In genomic region chr11:57363131-57363530, GRCh38 we compare ENCODE assay signal across 40 cellular contexts. TPM values are rescaled to one million over a fixed set of nuclear protein-coding genes. Genes with fewer than 3 reads are reported as not detected.
"Had no signal": no experiment of that assay in that cellular context is flagged by ENCODE, and none has a peak within 500 bp of the region (broad histone marks: within the 10 kb centered on the region; RNA-seq: fewer than 3 reads in every experiment).

No MANE protein-coding gene starts in this region.

- DNase-seq: activated B cell treated with CpG ODN at 0.5 μM for 24 hours; activated CD4-positive, alpha-beta memory T cell treated with anti-CD3 and anti-CD28 coated beads for 36 hours; activated CD4-positive, alpha-beta T cell treated with anti-CD3 and anti-CD28 coated beads for 4 hours; activated CD4-positive, alpha-beta T cell treated with anti-CD3 and anti-CD28 coated beads, Interleukin-2, amount 10 ng/mL, durations not matched to agents 24 days and 14 days; activated CD4-positive, alpha-beta T cell treated with anti-CD3 and anti-CD28 coated beads, Interleukin-2, amount 50 U/mL, for 1 hour; activated CD4-positive, alpha-beta T cell treated with anti-CD3 and anti-CD28 coated beads, Interleukin-2, amount 50 U/mL, for 4 hours; activated CD4-positive, CD25-positive, alpha-beta regulatory T cell treated with anti-CD3 and anti-CD28 coated beads, Interleukin-2, amount 50 U/mL, for 72 hours; activated CD8-positive, alpha-beta memory T cell treated with anti-CD3 and anti-CD28 coated beads, Interleukin-2, amount 50 U/mL, for 4 hours; activated CD8-positive, alpha-beta T cell treated with anti-CD3 and anti-CD28 coated beads for 36 hours; activated effector memory CD4-positive, alpha-beta T cell treated with anti-CD3 and anti-CD28 coated beads, Interleukin-2, amount 50 U/mL, for 16 hours; activated gamma-delta T cell treated with Interleukin-2 at 50 U/mL for 16 hours; activated naive CD4-positive, alpha-beta T cell; activated naive CD4-positive, alpha-beta T cell treated with anti-CD3 and anti-CD28 coated beads for 36 hours; activated naive CD4-positive, alpha-beta T cell treated with anti-CD3 and anti-CD28 coated beads, Interleukin-2, amount 50 U/mL, for 16 hours; activated naive CD8-positive, alpha-beta T cell treated with anti-CD3 and anti-CD28 coated beads for 36 hours; activated T-cell treated with anti-CD3 and anti-CD28 coated beads for 4 hours; activated T-cell treated with anti-CD3 and anti-CD28 coated beads, Interleukin-2, amount 50 U/mL, for 1 hour; activated T-cell treated with anti-CD3 and anti-CD28 coated beads, Interleukin-2, amount 50 U/mL, for 4 hours; activated T-cell treated with anti-CD3 and anti-CD28 coated beads, Interleukin-2, amount 50 U/mL, for 72 hours; adrenal gland; amniotic stem cell; caudate nucleus; cerebellar nuclear complex; T-helper 1 cell; T-helper 2 cell; T-helper 9 cell had no signal

- H3K4me1 Mint-ChIP-seq: activated B cell treated with CpG ODN at 0.5 μM for 24 hours; activated CD4-positive, alpha-beta T cell treated with anti-CD3 and anti-CD28 coated beads, Interleukin-2, amount 10 ng/mL, durations not matched to agents 24 days and 14 days; activated naive CD8-positive, alpha-beta T cell treated with anti-CD3 and anti-CD28 coated beads for 36 hours; activated T-helper 17 cell treated with anti-CD3 and anti-CD28 coated beads, Interleukin-2, amount 50 U/mL, for 72 hours; central memory CD8-positive, alpha-beta T cell had no signal

- H3K36me3 ChIP-seq: adrenal gland, cardiac muscle cell had no signal

- H3K27me3 ChIP-seq: adrenal gland, cardiac muscle cell had no signal

- H3K9me3 Mint-ChIP-seq: activated B cell treated with CpG ODN at 0.5 μM for 24 hours; activated CD4-positive, alpha-beta memory T cell treated with anti-CD3 and anti-CD28 coated beads for 36 hours; activated CD4-positive, alpha-beta T cell treated with anti-CD3 and anti-CD28 coated beads, Interleukin-2, amount 10 ng/mL, durations not matched to agents 24 days and 14 days; activated CD8-positive, alpha-beta T cell treated with anti-CD3 and anti-CD28 coated beads for 36 hours; activated naive CD4-positive, alpha-beta T cell treated with anti-CD3 and anti-CD28 coated beads for 36 hours; activated naive CD4-positive, alpha-beta T cell treated with anti-CD3 and anti-CD28 coated beads, Interleukin-2, amount 50 U/mL, for 72 hours; activated naive CD8-positive, alpha-beta T cell treated with anti-CD3 and anti-CD28 coated beads for 36 hours; activated T-helper 1 cell treated with anti-CD3 and anti-CD28 coated beads, Interleukin-12 subunit alpha, Interleukin-12 subunit beta, Interleukin-2, Interleukin-4 antibody, amounts not matched to agents 30 ng/mL and 10 ng/mL and 1 ng/mL, durations not matched to agents 14 hours and 24 hours and 36 hours; activated T-helper 17 cell treated with anti-CD3 and anti-CD28 coated beads, Interleukin-2, amount 50 U/mL, for 72 hours; central memory CD8-positive, alpha-beta T cell; T-helper 1 cell treated with Interleukin-12 subunit alpha and Interleukin-12 subunit beta and Interleukin-4 antibody, amounts not matched to agents 30 μg/mL and 1 μg/mL, for 36 hours; T-helper 2 cell treated with Interferon-gamma antibody and Interleukin-4, amounts not matched to agents 5 μg/mL and 100 μg/mL, for 36 hours had no signal

- ATAC-seq: activated CD8-positive, alpha-beta T cell treated with anti-CD3 and anti-CD28 coated beads for 36 hours; activated naive CD4-positive, alpha-beta T cell treated with anti-CD3 and anti-CD28 coated beads, Interleukin-2, amount 50 U/mL, for 72 hours; activated T-cell treated with anti-CD3 and anti-CD28 coated beads, Interleukin-2, amount 50 U/mL, for 4 hours; activated T-cell treated with anti-CD3 and anti-CD28 coated beads, Interleukin-2, amount 50 U/mL, for 72 hours; activated T-helper 17 cell treated with anti-CD3 and anti-CD28 coated beads, Interleukin-2, amount 50 U/mL, for 72 hours had no signal

- FAIRE-seq: astrocyte, bronchial epithelial cell, TTC549 had no signal

- H3K4me1 ChIP-seq: adrenal gland had no signal

- H3K27me3 Mint-ChIP-seq: activated CD4-positive, alpha-beta T cell treated with anti-CD3 and anti-CD28 coated beads, Interleukin-2, amount 10 ng/mL, durations not matched to agents 24 days and 14 days had no signal

- H3K27ac Mint-ChIP-seq: activated B cell treated with CpG ODN at 0.5 μM for 24 hours; activated CD4-positive, alpha-beta memory T cell treated with anti-CD3 and anti-CD28 coated beads for 36 hours; activated CD4-positive, alpha-beta T cell treated with anti-CD3 and anti-CD28 coated beads, Interleukin-2, amount 10 ng/mL, durations not matched to agents 24 days and 14 days; activated CD8-positive, alpha-beta T cell treated with anti-CD3 and anti-CD28 coated beads for 36 hours; activated naive CD4-positive, alpha-beta T cell treated with anti-CD3 and anti-CD28 coated beads for 36 hours; activated naive CD4-positive, alpha-beta T cell treated with anti-CD3 and anti-CD28 coated beads, Interleukin-2, amount 50 U/mL, for 72 hours; activated naive CD8-positive, alpha-beta T cell treated with anti-CD3 and anti-CD28 coated beads for 36 hours; activated T-cell treated with anti-CD3 and anti-CD28 coated beads, Interleukin-2, amount 50 U/mL, for 72 hours; activated T-helper 1 cell treated with anti-CD3 and anti-CD28 coated beads, Interleukin-12 subunit alpha, Interleukin-12 subunit beta, Interleukin-2, Interleukin-4 antibody, amounts not matched to agents 30 ng/mL and 10 ng/mL and 1 ng/mL, durations not matched to agents 14 hours and 24 hours and 36 hours; activated T-helper 17 cell treated with anti-CD3 and anti-CD28 coated beads, Interleukin-2, amount 50 U/mL, for 72 hours; brain; T-helper 1 cell treated with Interleukin-12 subunit alpha and Interleukin-12 subunit beta and Interleukin-4 antibody, amounts not matched to agents 30 μg/mL and 1 μg/mL, for 36 hours; T-helper 2 cell treated with Interferon-gamma antibody and Interleukin-4, amounts not matched to agents 5 μg/mL and 100 μg/mL, for 36 hours had no signal

- H3K9me3 ChIP-seq: adrenal gland had no signal

- H3K4me3 ChIP-seq: adrenal gland, cardiac muscle cell had no signal

- H3K27ac ChIP-seq: adrenal gland, cardiac muscle cell, VCaP had no signal

- H3K36me3 Mint-ChIP-seq: activated CD4-positive, alpha-beta memory T cell treated with anti-CD3 and anti-CD28 coated beads for 36 hours; activated naive CD4-positive, alpha-beta T cell treated with anti-CD3 and anti-CD28 coated beads, Interleukin-2, amount 50 U/mL, for 72 hours; activated naive CD8-positive, alpha-beta T cell treated with anti-CD3 and anti-CD28 coated beads for 36 hours; brain had no signal

- H3K4me3 Mint-ChIP-seq: activated B cell treated with CpG ODN at 0.5 μM for 24 hours; activated CD4-positive, alpha-beta memory T cell treated with anti-CD3 and anti-CD28 coated beads for 36 hours; activated CD4-positive, alpha-beta T cell treated with anti-CD3 and anti-CD28 coated beads, Interleukin-2, amount 10 ng/mL, durations not matched to agents 24 days and 14 days; activated CD8-positive, alpha-beta T cell treated with anti-CD3 and anti-CD28 coated beads for 36 hours; activated naive CD4-positive, alpha-beta T cell treated with anti-CD3 and anti-CD28 coated beads for 36 hours; activated naive CD8-positive, alpha-beta T cell treated with anti-CD3 and anti-CD28 coated beads for 36 hours; activated T-cell treated with anti-CD3 and anti-CD28 coated beads, Interleukin-2, amount 50 U/mL, for 4 hours; activated T-cell treated with anti-CD3 and anti-CD28 coated beads, Interleukin-2, amount 50 U/mL, for 72 hours; activated T-helper 1 cell treated with anti-CD3 and anti-CD28 coated beads, Interleukin-12 subunit alpha, Interleukin-12 subunit beta, Interleukin-2, Interleukin-4 antibody, amounts not matched to agents 30 ng/mL and 10 ng/mL and 1 ng/mL, durations not matched to agents 14 hours and 24 hours and 36 hours; activated T-helper 17 cell treated with anti-CD3 and anti-CD28 coated beads, Interleukin-2, amount 50 U/mL, for 72 hours; brain; central memory CD8-positive, alpha-beta T cell; T-helper 1 cell treated with Interleukin-12 subunit alpha and Interleukin-12 subunit beta and Interleukin-4 antibody, amounts not matched to agents 30 μg/mL and 1 μg/mL, for 36 hours; T-helper 2 cell treated with Interferon-gamma antibody and Interleukin-4, amounts not matched to agents 5 μg/mL and 100 μg/mL, for 36 hours had no signal

RNA-seq across cellular contexts. Expression of gene PRG3, which starts 17.8 kb away (rescaled TPM):
- total RNA-seq: activated B cell treated with CpG ODN at 0.5 μM for 24 hours; activated CD4-positive, alpha-beta memory T cell treated with anti-CD3 and anti-CD28 coated beads for 36 hours; activated CD4-positive, alpha-beta T cell treated with anti-CD3 and anti-CD28 coated beads, Interleukin-2, amount 10 ng/mL, durations not matched to agents 24 days and 14 days; activated CD8-positive, alpha-beta memory T cell treated with anti-CD3 and anti-CD28 coated beads for 36 hours; activated CD8-positive, alpha-beta T cell treated with anti-CD3 and anti-CD28 coated beads for 36 hours; activated naive CD4-positive, alpha-beta T cell treated with anti-CD3 and anti-CD28 coated beads for 36 hours; activated naive CD4-positive, alpha-beta T cell treated with anti-CD3 and anti-CD28 coated beads, Interleukin-2, amount 50 U/mL, for 72 hours; activated naive CD8-positive, alpha-beta T cell treated with anti-CD3 and anti-CD28 coated beads for 36 hours; activated T-cell treated with anti-CD3 and anti-CD28 coated beads, Interleukin-2, amount 50 U/mL, for 4 hours; activated T-cell treated with anti-CD3 and anti-CD28 coated beads, Interleukin-2, amount 50 U/mL, for 72 hours; activated T-helper 1 cell treated with anti-CD3 and anti-CD28 coated beads, Interleukin-12 subunit alpha, Interleukin-12 subunit beta, Interleukin-2, Interleukin-4 antibody, amounts not matched to agents 30 ng/mL and 10 ng/mL and 1 ng/mL, durations not matched to agents 14 hours and 24 hours and 36 hours; activated T-helper 17 cell treated with anti-CD3 and anti-CD28 coated beads, Interleukin-2, amount 50 U/mL, for 72 hours; adrenal gland; aorta; astrocyte; bronchial epithelial cell; cardiac muscle cell had no signal
- polyA plus RNA-seq: adrenal gland, aorta, cardiac muscle cell had no signal

RNA-seq across cellular contexts. Expression of gene P2RX3, which starts 25.0 kb away (rescaled TPM):
- total RNA-seq: activated B cell treated with CpG ODN at 0.5 μM for 24 hours; activated CD4-positive, alpha-beta memory T cell treated with anti-CD3 and anti-CD28 coated beads for 36 hours; activated CD4-positive, alpha-beta T cell treated with anti-CD3 and anti-CD28 coated beads, Interleukin-2, amount 10 ng/mL, durations not matched to agents 24 days and 14 days; activated CD8-positive, alpha-beta memory T cell treated with anti-CD3 and anti-CD28 coated beads for 36 hours; activated CD8-positive, alpha-beta T cell treated with anti-CD3 and anti-CD28 coated beads for 36 hours; activated naive CD4-positive, alpha-beta T cell treated with anti-CD3 and anti-CD28 coated beads for 36 hours; activated naive CD4-positive, alpha-beta T cell treated with anti-CD3 and anti-CD28 coated beads, Interleukin-2, amount 50 U/mL, for 72 hours; activated naive CD8-positive, alpha-beta T cell treated with anti-CD3 and anti-CD28 coated beads for 36 hours; activated T-cell treated with anti-CD3 and anti-CD28 coated beads, Interleukin-2, amount 50 U/mL, for 4 hours; activated T-cell treated with anti-CD3 and anti-CD28 coated beads, Interleukin-2, amount 50 U/mL, for 72 hours; activated T-helper 1 cell treated with anti-CD3 and anti-CD28 coated beads, Interleukin-12 subunit alpha, Interleukin-12 subunit beta, Interleukin-2, Interleukin-4 antibody, amounts not matched to agents 30 ng/mL and 10 ng/mL and 1 ng/mL, durations not matched to agents 14 hours and 24 hours and 36 hours; activated T-helper 17 cell treated with anti-CD3 and anti-CD28 coated beads, Interleukin-2, amount 50 U/mL, for 72 hours; aorta; astrocyte; bronchial epithelial cell had no signal
- polyA plus RNA-seq: aorta had no signal

RNA-seq across cellular contexts. Expression of gene PRG2, which starts 27.3 kb away (rescaled TPM):
- total RNA-seq: activated T-helper 1 cell treated with anti-CD3 and anti-CD28 coated beads, Interleukin-12 subunit alpha, Interleukin-12 subunit beta, Interleukin-2, Interleukin-4 antibody, amounts not matched to agents 30 ng/mL and 10 ng/mL and 1 ng/mL, durations not matched to agents 14 hours and 24 hours and 36 hours; astrocyte; cardiac muscle cell had no signal
- polyA plus RNA-seq: cardiac muscle cell had no signal
